11 cellular contexts compared by ENCODE assay signal in genomic region chr4:102627831-102628523, GRCh38.
DNase-seq lines count a peak whose midpoint lies in the region; ATAC-seq lines count a peak whose summit lies in the region.
"Had no signal": no experiment of that assay in that cellular context is flagged by ENCODE, and none has a peak within 500 bp of the region (broad histone marks: within the 10 kb centered on the region; RNA-seq: fewer than 3 reads in every experiment).

No MANE protein-coding gene starts in this region.

- no peak overlapping the region for H3K4me3 Mint-ChIP-seq in activated naive CD8-positive, alpha-beta T cell treated with anti-CD3 and anti-CD28 coated beads, Interleukin-2, amount 10 ng/mL, durations not matched to agents 7 days and 5 days
- peak overlapping the region in 4 of 10 donors; percentile 16 to 92 (median 58) for H3K4me3 Mint-ChIP-seq in naive thymus-derived CD4-positive, alpha-beta T cell

- peak; percentile 84 to 85 for ATAC-seq in activated CD4-positive, CD25-positive, alpha-beta regulatory T cell treated with anti-CD3 and anti-CD28 coated beads, Interleukin-2, amount 50 U/mL, for 24 hours
- ATAC-seq in HG03378 (IDR thresholded peaks at IDR 0.05; ENCODE audit: unreplicated experiment) (peak; percentile 48), HG03342 (IDR thresholded peaks at IDR 0.05; ENCODE audit: unreplicated experiment) (no peak)
- no peak for ATAC-seq in activated naive CD8-positive, alpha-beta T cell treated with anti-CD3 and anti-CD28 coated beads, Interleukin-2, amount 10 ng/mL, durations not matched to agents 7 days and 5 days (ENCODE audit: low read depth)
- no peak for ATAC-seq in naive thymus-derived CD4-positive, alpha-beta T cell

- no peak overlapping the region for H3K4me3 ChIP-seq in naive thymus-derived CD4-positive, alpha-beta T cell (ENCODE audit: low read length)
- no peak overlapping the region for H3K4me3 ChIP-seq in HAP-1
- H3K4me3 ChIP-seq: heart left ventricle had no signal

- CTCF ChIA-PET in naive thymus-derived CD4-positive, alpha-beta T cell (lab: Charles Lee), result interaction anchor here (1.0 to 1.4 kb wide), 5 partner anchors 9 to 195 kb away, joined by 3 to 4 read pairs (median 3); no protein-coding TSS in a partner anchor

- intact Hi-C loops in naive thymus-derived CD4-positive, alpha-beta T cell (cut with micrococcal nuclease), result no loop called here

- no peaks in the 10 kb centered on the region for H3K27me3 ChIP-seq in naive thymus-derived CD4-positive, alpha-beta T cell (ENCODE audit: control insufficient read depth in 2 of 2, insufficient read depth in 2 of 2, low read length in 2 of 2)
- no peaks in the 10 kb centered on the region for H3K27me3 ChIP-seq in HAP-1 (ENCODE audit: low read depth)
- H3K27me3 ChIP-seq: heart left ventricle had no signal

- H3K27ac ChIP-seq in naive thymus-derived CD4-positive, alpha-beta T cell (ENCODE audit: low read depth, low read length), result no peak overlapping the region
- H3K27ac ChIP-seq: heart left ventricle, parathyroid adenoma had no signal

- peaks cover 51% of the 10 kb centered on the region for H3K4me1 Mint-ChIP-seq in activated naive CD8-positive, alpha-beta T cell treated with anti-CD3 and anti-CD28 coated beads, Interleukin-2, amount 10 ng/mL, durations not matched to agents 7 days and 5 days
- H3K4me1 Mint-ChIP-seq in naive thymus-derived CD4-positive, alpha-beta T cell, result peaks cover 29 to 91% (median 65%) of the 10 kb centered on the region in 7 donors

- no peaks in the 10 kb centered on the region for H3K9me3 ChIP-seq in naive thymus-derived CD4-positive, alpha-beta T cell (ENCODE audit: control insufficient read depth in 2 of 3, low read length in 3 of 3)
- no peaks in the 10 kb centered on the region for H3K9me3 ChIP-seq in HAP-1
- H3K9me3 ChIP-seq: heart left ventricle had no signal

- in situ Hi-C loops in HAP-1 (cut with MboI; ENCODE audit: low sequenced_read_pairs), result loop anchor here (10.0 to 25.0 kb wide), 2 partner anchors 377 to 459 kb away; partner anchors contain the start of genes BDH2 and SLC9B2

- no peaks in the 10 kb centered on the region for H3K27me3 Mint-ChIP-seq in activated naive CD8-positive, alpha-beta T cell treated with anti-CD3 and anti-CD28 coated beads, Interleukin-2, amount 10 ng/mL, durations not matched to agents 7 days and 5 days
- no peaks in the 10 kb centered on the region for H3K27me3 Mint-ChIP-seq in naive thymus-derived CD4-positive, alpha-beta T cell

- peak overlapping the region; percentile 24 for H3K27ac Mint-ChIP-seq in activated naive CD8-positive, alpha-beta T cell treated with anti-CD3 and anti-CD28 coated beads, Interleukin-2, amount 10 ng/mL, durations not matched to agents 7 days and 5 days
- peak overlapping the region in 7 of 9 donors; percentile 15 to 100 (median 87) for H3K27ac Mint-ChIP-seq in naive thymus-derived CD4-positive, alpha-beta T cell

- DNase-seq in activated CD4-positive, CD25-positive, alpha-beta regulatory T cell (lab: John Stamatoyannopoulos, UW), result no peak
- no peak for DNase-seq in activated naive CD8-positive, alpha-beta T cell treated with anti-CD3 and anti-CD28 coated beads, Interleukin-2, amount 10 ng/mL, durations not matched to agents 7 days and 5 days
- DNase-seq in naive thymus-derived CD4-positive, alpha-beta T cell, result no peak
- DNase-seq in NCI-H2171 treated with DMSO at 0.1 percent for 48 hours (lab: John Stamatoyannopoulos, UW), result no peak
- DNase-seq in HAP-1 (ENCODE audit: low spot score in 2 of 2), result no peak
- DNase-seq: activated gamma-delta T cell, heart left ventricle had no signal

- no peaks in the 10 kb centered on the region for H3K36me3 ChIP-seq in naive thymus-derived CD4-positive, alpha-beta T cell (ENCODE audit: control insufficient read depth in 2 of 3, insufficient read depth in 3 of 3, low read length in 3 of 3)
- no peaks in the 10 kb centered on the region for H3K36me3 ChIP-seq in HAP-1 (replicated peaks)

- peaks cover 29 to 42% of the 10 kb centered on the region in 2 donors for H3K4me1 ChIP-seq in naive thymus-derived CD4-positive, alpha-beta T cell (ENCODE audit: control insufficient read depth in 2 of 2, insufficient read depth in 2 of 2, low read length in 2 of 2)
- H3K4me1 ChIP-seq in HAP-1, result no peaks in the 10 kb centered on the region
- H3K4me1 ChIP-seq: parathyroid adenoma had no signal

- H3K9me3 Mint-ChIP-seq in activated naive CD8-positive, alpha-beta T cell treated with anti-CD3 and anti-CD28 coated beads, Interleukin-2, amount 10 ng/mL, durations not matched to agents 7 days and 5 days, result no peaks in the 10 kb centered on the region
- peaks cover 0 to 2% (median 0%) of the 10 kb centered on the region in 11 donors for H3K9me3 Mint-ChIP-seq in naive thymus-derived CD4-positive, alpha-beta T cell

- POLR2A ChIA-PET in activated naive CD8-positive, alpha-beta T cell treated with anti-CD3 and anti-CD28 coated beads, Interleukin-2, amount 10 ng/mL, durations not matched to agents 7 days and 5 days (lab: Charles Lee), result no interaction called here
- POLR2A ChIA-PET in naive thymus-derived CD4-positive, alpha-beta T cell (lab: Charles Lee), result interaction anchor here (0.6 to 7.1 kb wide), 6 partner anchors 8 to 241 kb away, joined by 3 to 62 read pairs (median 3); partner anchors contain the start of genes CISD2, NFKB1 and UBE2D3

- peaks cover 15% of the 10 kb centered on the region for H3K36me3 Mint-ChIP-seq in activated naive CD8-positive, alpha-beta T cell treated with anti-CD3 and anti-CD28 coated beads, Interleukin-2, amount 10 ng/mL, durations not matched to agents 7 days and 5 days
- peaks cover 0 to 11% (median 6%) of the 10 kb centered on the region in 5 donors for H3K36me3 Mint-ChIP-seq in naive thymus-derived CD4-positive, alpha-beta T cell

Comparison
In these comparisons a context has a peak if more than half of its experiments do, and no peak if none do; other contexts are left out.
1. ATAC-seq: peak in activated CD4-positive, CD25-positive, alpha-beta regulatory T cell treated with anti-CD3 and anti-CD28 coated beads, Interleukin-2, amount 50 U/mL, for 24 hours (2 of 2) and HG03378 (single experiment); none in activated naive CD8-positive, alpha-beta T cell treated with anti-CD3 and anti-CD28 coated beads, Interleukin-2, amount 10 ng/mL, durations not matched to agents 7 days and 5 days (single experiment), naive thymus-derived CD4-positive, alpha-beta T cell (single experiment) and HG03342 (single experiment).